ENCODE assay signal across 14 cellular contexts in genomic region chr12:68344126-68344525, GRCh38. TPM values are rescaled to one million over a fixed set of nuclear protein-coding genes. Genes with fewer than 3 reads are reported as not detected.
DNase-seq lines count a peak whose midpoint lies in the region; ATAC-seq and TF ChIP-seq lines count a peak whose summit lies in the region.
"Had no signal": no experiment of that assay in that cellular context is flagged by ENCODE, and none has a peak within 500 bp of the region (broad histone marks: within the 10 kb centered on the region; RNA-seq: fewer than 3 reads in every experiment).

No MANE protein-coding gene starts in this region.

- no peak for TF ChIP-seq RAD21 in Ishikawa (IDR thresholded peaks at IDR 0.05; ENCODE audit: low read depth)

- no peaks in the 10 kb centered on the region for H3K79me1 ChIP-seq in mesendoderm (ENCODE audit: low read length)

- H3F3A ChIP-seq in GM23338 (replicated peaks; ENCODE audit: low read depth): no peaks in the 10 kb centered on the region

- no peak overlapping the region for H4K5ac ChIP-seq in mesendoderm (ENCODE audit: low read length)

- no peak overlapping the region for H4K8ac ChIP-seq in mesendoderm (ENCODE audit: low read depth, low read length)

- no peak overlapping the region for H3K4me3 Mint-ChIP-seq in GM23338
- no peak overlapping the region for H3K4me3 Mint-ChIP-seq in endodermal cell
- H3K4me3 Mint-ChIP-seq in activated CD4-positive, alpha-beta T cell treated with anti-CD3 and anti-CD28 coated beads, Interleukin-2, amount 10 ng/mL, durations not matched to agents 24 days and 14 days: no peak overlapping the region
- H3K4me3 Mint-ChIP-seq: B cell; CD8-positive, alpha-beta memory T cell had no signal

- H3K27me3 Mint-ChIP-seq in GM23338 (ENCODE audit: insufficient read depth, low read depth, poor library complexity) (no peaks in the 10 kb centered on the region), endodermal cell (ENCODE audit: insufficient read depth) (peaks cover 11% of the 10 kb centered on the region)
- H3K27me3 Mint-ChIP-seq in activated CD4-positive, alpha-beta T cell treated with anti-CD3 and anti-CD28 coated beads, Interleukin-2, amount 10 ng/mL, durations not matched to agents 24 days and 14 days: peaks cover 31% of the 10 kb centered on the region

- H3K9me3 Mint-ChIP-seq in GM23338 (no peaks in the 10 kb centered on the region), endodermal cell (no peaks in the 10 kb centered on the region)
- peaks cover 5% of the 10 kb centered on the region for H3K9me3 Mint-ChIP-seq in activated CD4-positive, alpha-beta T cell treated with anti-CD3 and anti-CD28 coated beads, Interleukin-2, amount 10 ng/mL, durations not matched to agents 24 days and 14 days
- H3K9me3 Mint-ChIP-seq: CD8-positive, alpha-beta memory T cell had no signal

- H3K23ac ChIP-seq in mesendoderm (ENCODE audit: low read length): no peak overlapping the region

- no peak overlapping the region for H3K56ac ChIP-seq in mesendoderm (ENCODE audit: low read length)

- no peak overlapping the region for H2AK5ac ChIP-seq in mesendoderm (ENCODE audit: low read length)

- no peak overlapping the region for H2BK15ac ChIP-seq in mesendoderm (replicated peaks; ENCODE audit: low read depth)

- no peak overlapping the region for H3K9ac ChIP-seq in endodermal cell (ENCODE audit: extremely low read depth, low read length, poor library complexity, severe bottlenecking)
- no peak overlapping the region for H3K9ac ChIP-seq in mesendoderm (ENCODE audit: low read length)
- H3K9ac ChIP-seq: BLaER1 treated with 17β-estradiol and CSF1 and Interleukin-3, amounts not matched to agents 10 nM and 100 nM; KMS-11 had no signal

- no peak overlapping the region for H3K27ac ChIP-seq in GM23338 (ENCODE audit: low read depth)
- no peak overlapping the region for H3K27ac ChIP-seq in endodermal cell (ENCODE audit: low read depth, low read length)
- H3K27ac ChIP-seq in mesendoderm (ENCODE audit: low read depth, low read length): no peak overlapping the region
- H3K27ac ChIP-seq: BLaER1 treated with 17β-estradiol and CSF1 and Interleukin-3, amounts not matched to agents 10 nM and 100 nM; KMS-11 had no signal

- TF ChIP-seq EP300 in Ishikawa (IDR thresholded peaks at IDR 0.05; ENCODE audit: borderline replicate concordance): no peak

- H3K4me3 ChIP-seq in GM23338 (no peak overlapping the region), endodermal cell (ENCODE audit: low read length) (no peak overlapping the region), mesendoderm (ENCODE audit: low read length) (no peak overlapping the region)
- H3K4me3 ChIP-seq: BLaER1 treated with 17β-estradiol and CSF1 and Interleukin-3, amounts not matched to agents 10 nM and 100 nM had no signal

- no peak overlapping the region for H2BK5ac ChIP-seq in mesendoderm (ENCODE audit: low read length)

- DNase-seq in GM23338 (ENCODE audit: low spot score) (peak; percentile 65), endodermal cell (peak; percentile 61), mesendoderm (peak; percentile 74), superior temporal gyrus (ENCODE audit: extremely low spot score) (no peak)
- no peak for DNase-seq in activated CD4-positive, alpha-beta T cell treated with anti-CD3 and anti-CD28 coated beads, Interleukin-2, amount 10 ng/mL, durations not matched to agents 24 days and 14 days
- DNase-seq: CD8-positive, alpha-beta memory T cell; COR-L47; GDM1; HCEC 1CT had no signal

- H3K4ac ChIP-seq in mesendoderm (ENCODE audit: low read depth, low read length): no peak overlapping the region

- ATAC-seq in GM23338 (peak; percentile 93), HG02623 (IDR thresholded peaks at IDR 0.05; ENCODE audit: unreplicated experiment) (no peak)

- H3K79me2 ChIP-seq in GM23338 (replicated peaks; ENCODE audit: insufficient read depth): no peaks in the 10 kb centered on the region
- H3K79me2 ChIP-seq in mesendoderm (ENCODE audit: control insufficient read depth, insufficient read depth, low read length): no peaks in the 10 kb centered on the region

- no peak for TF ChIP-seq CTCF in GM23338 (conservative IDR thresholded peaks at IDR 0.05; ENCODE audit: low read depth in 2 of 2)
- TF ChIP-seq CTCF in endodermal cell (conservative IDR thresholded peaks at IDR 0.05): no peak

- H3K4me1 ChIP-seq in GM23338 (ENCODE audit: insufficient read depth): peaks cover 10% of the 10 kb centered on the region
- peaks cover 4% of the 10 kb centered on the region for H3K4me1 ChIP-seq in endodermal cell (ENCODE audit: control insufficient read depth, insufficient read depth, low read length)
- H3K4me1 ChIP-seq in mesendoderm (ENCODE audit: control insufficient read depth, low read depth, low read length): no peaks in the 10 kb centered on the region

- H3K27me3 ChIP-seq in GM23338 (ENCODE audit: insufficient read depth): no peaks in the 10 kb centered on the region
- no peaks in the 10 kb centered on the region for H3K27me3 ChIP-seq in endodermal cell (ENCODE audit: control insufficient read depth, insufficient read depth, low read length, poor library complexity, severe bottlenecking)
- H3K27me3 ChIP-seq in mesendoderm (ENCODE audit: insufficient read depth, low read length, poor library complexity): no peaks in the 10 kb centered on the region
- H3K27me3 ChIP-seq: BLaER1 treated with 17β-estradiol and CSF1 and Interleukin-3, amounts not matched to agents 10 nM and 100 nM had no signal

- 31 to 50% methylated on average over 1 to 2 of the region's 2 CpGs for WGBS in endodermal cell (ENCODE audit: insufficient coverage in 1 of 2, insufficient read length in 1 of 2), 2 experiments
- no CpG with 5 or more reads among the region's 2 CpGs for WGBS in mesendoderm (ENCODE audit: extremely low coverage, insufficient coverage, low lambda C conversion rate)

- H3K27ac Mint-ChIP-seq in GM23338 (no peak overlapping the region), endodermal cell (no peak overlapping the region)
- no peak overlapping the region for H3K27ac Mint-ChIP-seq in activated CD4-positive, alpha-beta T cell treated with anti-CD3 and anti-CD28 coated beads, Interleukin-2, amount 10 ng/mL, durations not matched to agents 24 days and 14 days
- H3K27ac Mint-ChIP-seq: B cell; CD8-positive, alpha-beta memory T cell had no signal

- H3K36me3 Mint-ChIP-seq in GM23338 (ENCODE audit: low read depth) (no peaks in the 10 kb centered on the region), endodermal cell (ENCODE audit: low read depth) (no peaks in the 10 kb centered on the region)
- no peaks in the 10 kb centered on the region for H3K36me3 Mint-ChIP-seq in activated CD4-positive, alpha-beta T cell treated with anti-CD3 and anti-CD28 coated beads, Interleukin-2, amount 10 ng/mL, durations not matched to agents 24 days and 14 days (ENCODE audit: low read depth)

- intact Hi-C loops in activated CD4-positive, alpha-beta T cell treated with anti-CD3 and anti-CD28 coated beads, Interleukin-2, amount 10 ng/mL, durations not matched to agents 24 days and 14 days (cut with micrococcal nuclease): no loop called here

- H3K36me3 ChIP-seq in GM23338 (ENCODE audit: insufficient read depth) (no peaks in the 10 kb centered on the region), endodermal cell (ENCODE audit: control insufficient read depth, insufficient read depth, low read length) (no peaks in the 10 kb centered on the region), mesendoderm (ENCODE audit: control insufficient read depth, insufficient read depth, low read length) (no peaks in the 10 kb centered on the region)
- H3K36me3 ChIP-seq: BLaER1 treated with 17β-estradiol and CSF1 and Interleukin-3, amounts not matched to agents 10 nM and 100 nM had no signal

- no peaks in the 10 kb centered on the region for H3K9me2 ChIP-seq in GM23338 (ENCODE audit: insufficient read depth)

- no peaks in the 10 kb centered on the region for H4K20me1 ChIP-seq in GM23338 (replicated peaks; ENCODE audit: insufficient read depth)
- H4K20me1 ChIP-seq: BLaER1 treated with 17β-estradiol and CSF1 and Interleukin-3, amounts not matched to agents 10 nM and 100 nM had no signal

- no peaks in the 10 kb centered on the region for H3K9me3 ChIP-seq in endodermal cell (ENCODE audit: control insufficient read depth, low read length)
- H3K9me3 ChIP-seq: BLaER1 treated with 17β-estradiol and CSF1 and Interleukin-3, amounts not matched to agents 10 nM and 100 nM had no signal

- H3K4me1 Mint-ChIP-seq in GM23338 (peaks cover 19% of the 10 kb centered on the region), endodermal cell (peaks cover 12% of the 10 kb centered on the region)
- H3K4me1 Mint-ChIP-seq in activated CD4-positive, alpha-beta T cell treated with anti-CD3 and anti-CD28 coated beads, Interleukin-2, amount 10 ng/mL, durations not matched to agents 24 days and 14 days: peaks cover 9% of the 10 kb centered on the region

- H3K4me2 ChIP-seq in GM23338 (peak overlapping the region; percentile 58), mesendoderm (ENCODE audit: low read length) (no peak overlapping the region)
- H3K4me2 ChIP-seq: KMS-11 had no signal

- H2AFZ ChIP-seq in GM23338: no peak overlapping the region

- no peak overlapping the region for H2BK120ac ChIP-seq in mesendoderm (ENCODE audit: low read depth, low read length)

- no peak overlapping the region for H3K18ac ChIP-seq in mesendoderm (ENCODE audit: low read length)

TF ChIP-seq in GM23338, 12 proteins besides CTCF, POLR2A, EP300 and RAD21 (continues in another document):
- TF ChIP-seq STAT1 (IDR thresholded peaks at IDR 0.05; ENCODE audit: unreplicated experiment): no peak

TF ChIP-seq in Ishikawa, 13 proteins besides CTCF, POLR2A, EP300 and RAD21:
- TF ChIP-seq, protein P1, sequence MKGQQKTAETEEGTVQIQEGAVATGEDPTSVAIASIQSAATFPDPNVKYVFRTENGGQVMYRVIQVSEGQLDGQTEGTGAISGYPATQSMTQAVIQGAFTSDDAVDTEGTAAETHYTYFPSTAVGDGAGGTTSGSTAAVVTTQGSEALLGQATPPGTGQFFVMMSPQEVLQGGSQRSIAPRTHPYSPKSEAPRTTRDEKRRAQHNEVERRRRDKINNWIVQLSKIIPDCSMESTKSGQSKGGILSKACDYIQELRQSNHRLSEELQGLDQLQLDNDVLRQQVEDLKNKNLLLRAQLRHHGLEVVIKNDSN (IDR thresholded peaks at IDR 0.05): no peak
- TF ChIP-seq EGR1 (IDR thresholded peaks at IDR 0.05): no peak
- no peak for TF ChIP-seq TCF12 (IDR thresholded peaks at IDR 0.05; ENCODE audit: low read depth)
- peak; percentile 57; the same call in 1 of the 2 replicates for TF ChIP-seq TEAD4 (IDR thresholded peaks at IDR 0.05)

RNA-seq across cellular contexts. Expression of gene MDM1, which starts 12.0 kb away (rescaled TPM):
- 18.9 and 23.3 TPM in 2 replicates for total RNA-seq in GM23338 (2014; rRNA removed; shearing (Covaris generic))
- 11.6 and 13.6 TPM in 2 replicates for polyA plus RNA-seq in GM23338 (2016; fragmentation: Nextera tagmentation; extraction: Ambion mirVana)
- total RNA-seq in endodermal cell: 10 to 100 TPM; 20.2 to 21.2 TPM
- polyA plus RNA-seq in endodermal cell (2013, experiment 1 of 2): 19.6 TPM
- polyA plus RNA-seq in endodermal cell (2013, experiment 2 of 2): 19.4 TPM
- 5.3 TPM for polyA plus RNA-seq in mesendoderm (2013, experiment 1 of 2)
- 5.6 TPM for polyA plus RNA-seq in mesendoderm (2013, experiment 2 of 2)
- 23.2 and 24.9 TPM in 2 replicates for total RNA-seq in activated CD4-positive, alpha-beta T cell treated with anti-CD3 and anti-CD28 coated beads, Interleukin-2, amount 10 ng/mL, durations not matched to agents 24 days and 14 days

Comparison
In these comparisons a context has a peak if more than half of its experiments do, and no peak if none do; other contexts are left out.
1. DNase-seq: peak in GM23338 (single experiment), endodermal cell (single experiment) and mesendoderm (single experiment); none in activated CD4-positive, alpha-beta T cell treated with anti-CD3 and anti-CD28 coated beads, Interleukin-2, amount 10 ng/mL, durations not matched to agents 24 days and 14 days (single experiment) and superior temporal gyrus (single experiment).